ENCODE assay signal across 8 cellular contexts in genomic region chr3:183446838-183447205, GRCh38. TPM values are rescaled to one million over a fixed set of nuclear protein-coding genes. Genes with fewer than 3 reads are reported as not detected.
DNase-seq lines count a peak whose midpoint lies in the region; ATAC-seq and TF ChIP-seq lines count a peak whose summit lies in the region.

No MANE protein-coding gene starts in this region.

- H3K9me3 ChIP-seq in A673 (ENCODE audit: low read depth, low read length, poor library complexity, severe bottlenecking) (peaks cover 11% of the 10 kb centered on the region), muscle layer of duodenum (ENCODE audit: control insufficient read depth in 1 of 2, low read length in 2 of 2) (peaks cover 4 to 7% of the 10 kb centered on the region in 2 donors)

- no peaks in the 10 kb centered on the region for H3K27me3 Mint-ChIP-seq in IgD-negative memory B cell
- H3K27me3 Mint-ChIP-seq in central memory CD8-positive, alpha-beta T cell = no peaks in the 10 kb centered on the region

- H3K4me3 ChIP-seq in A673 (ENCODE audit: low read depth, low read length, poor library complexity, severe bottlenecking) (peak overlapping the region; percentile 74), muscle layer of duodenum (ENCODE audit: low read depth in 1 of 2, low read length in 2 of 2) (peak overlapping the region; percentile 87 to 98)

- intact Hi-C loops in A673 (cut with micrococcal nuclease; ENCODE audit: unreplicated experiment) = no loop called here

- ATAC-seq in central memory CD8-positive, alpha-beta T cell (replicated peaks; ENCODE audit: extremely low read depth, poor library complexity, severe bottlenecking) = no peak

- H3K4me3 Mint-ChIP-seq in IgD-negative memory B cell = peak overlapping the region; percentile 94 to 98 (median 97)
- H3K4me3 Mint-ChIP-seq in central memory CD8-positive, alpha-beta T cell = peak overlapping the region; percentile 83

- POLR2A ChIA-PET in A673 (lab: Charles Lee; ENCODE audit: low non-redundant PET) = no interaction called here

- H3K27me3 ChIP-seq in A673 (replicated peaks; ENCODE audit: insufficient read depth, low read depth, low read length, poor library complexity) (no peaks in the 10 kb centered on the region), muscle layer of duodenum (ENCODE audit: low read depth, low read length) (no peaks in the 10 kb centered on the region)

- TF ChIP-seq CTCF in A673 (conservative IDR thresholded peaks at IDR 0.05; ENCODE audit: low read depth, low read length) = no peak

- CTCF ChIA-PET in A673 (lab: Charles Lee) = no interaction called here

- peaks cover 6 to 18% (median 12%) of the 10 kb centered on the region in 3 donors for H3K4me1 Mint-ChIP-seq in IgD-negative memory B cell
- H3K4me1 Mint-ChIP-seq in central memory CD8-positive, alpha-beta T cell = peaks cover 21% of the 10 kb centered on the region

- DNase-seq in A673 (ENCODE audit: low spot score) (no peak), SHP77 treated with DMSO at 0.1 percent for 48 hours (lab: John Stamatoyannopoulos, UW) (no peak), occipital lobe (lab: John Stamatoyannopoulos, UW) (no peak), Kasumi-1 (lab: John Stamatoyannopoulos, UW) (no peak), NOMO-1 treated with dmso at 0.1 percent for 144 hours (lab: John Stamatoyannopoulos, UW; ENCODE audit: unreplicated experiment) (no peak)
- DNase-seq in central memory CD8-positive, alpha-beta T cell (ENCODE audit: low spot score in 2 of 2) = no peak

- no TSS peak for BruUV-seq in A673 (replicated peaks; lab: Mats Ljungman, UMichigan)

- H3K36me3 ChIP-seq in A673 (ENCODE audit: insufficient read depth, low read length, poor library complexity, severe bottlenecking) = no peaks in the 10 kb centered on the region
- H3K36me3 ChIP-seq in muscle layer of duodenum (ENCODE audit: control insufficient read depth in 1 of 2, insufficient read depth in 2 of 2, low read length in 2 of 2) = no peaks in the 10 kb centered on the region

- H3K4me1 ChIP-seq in A673 (ENCODE audit: insufficient read depth, low read length, poor library complexity, severe bottlenecking) (peaks cover 5% of the 10 kb centered on the region), muscle layer of duodenum (ENCODE audit: control insufficient read depth in 1 of 2, insufficient read depth in 2 of 2, low read length in 2 of 2) (peaks cover 0 to 12% of the 10 kb centered on the region in 2 donors)

- H3K36me3 Mint-ChIP-seq in IgD-negative memory B cell = no peaks in the 10 kb centered on the region
- peaks cover 6% of the 10 kb centered on the region for H3K36me3 Mint-ChIP-seq in central memory CD8-positive, alpha-beta T cell (ENCODE audit: insufficient read depth)

- H3K9me3 Mint-ChIP-seq in IgD-negative memory B cell = peaks cover 6 to 23% (median 13%) of the 10 kb centered on the region in 3 donors
- peaks cover 9% of the 10 kb centered on the region for H3K9me3 Mint-ChIP-seq in central memory CD8-positive, alpha-beta T cell

- no peak overlapping the region for H3K27ac Mint-ChIP-seq in IgD-negative memory B cell
- peak overlapping the region; percentile 77 for H3K27ac Mint-ChIP-seq in central memory CD8-positive, alpha-beta T cell (ENCODE audit: low read depth)

- H3K27ac ChIP-seq in A673 (ENCODE audit: low read depth, low read length, poor library complexity, severe bottlenecking) = no peak overlapping the region
- H3K27ac ChIP-seq in muscle layer of duodenum (ENCODE audit: low read length) = peak overlapping the region; percentile 80

RNA-seq across cellular contexts. Expression of gene MCF2L2, which starts 18.4 kb away (rescaled TPM):
- total RNA-seq in A673 (2021) = 0.26 TPM in 1 of 2 replicates, not detected in the other
- 0.15 TPM for polyA plus RNA-seq in IgD-negative memory B cell
- 34.5 TPM for total RNA-seq in occipital lobe

Comparison
In these comparisons a context has a peak if more than half of its experiments do, and no peak if none do; other contexts are left out.
1. RNA of gene MCF2L2, which starts 18.4 kb away (total RNA-seq): 34.5 TPM in occipital lobe (single experiment); 0.26 TPM in A673; every median in the first group is over 10 times any median in the second.